Comparison of ENCODE assay signal across 10 cellular contexts in the genomic region with DNA sequence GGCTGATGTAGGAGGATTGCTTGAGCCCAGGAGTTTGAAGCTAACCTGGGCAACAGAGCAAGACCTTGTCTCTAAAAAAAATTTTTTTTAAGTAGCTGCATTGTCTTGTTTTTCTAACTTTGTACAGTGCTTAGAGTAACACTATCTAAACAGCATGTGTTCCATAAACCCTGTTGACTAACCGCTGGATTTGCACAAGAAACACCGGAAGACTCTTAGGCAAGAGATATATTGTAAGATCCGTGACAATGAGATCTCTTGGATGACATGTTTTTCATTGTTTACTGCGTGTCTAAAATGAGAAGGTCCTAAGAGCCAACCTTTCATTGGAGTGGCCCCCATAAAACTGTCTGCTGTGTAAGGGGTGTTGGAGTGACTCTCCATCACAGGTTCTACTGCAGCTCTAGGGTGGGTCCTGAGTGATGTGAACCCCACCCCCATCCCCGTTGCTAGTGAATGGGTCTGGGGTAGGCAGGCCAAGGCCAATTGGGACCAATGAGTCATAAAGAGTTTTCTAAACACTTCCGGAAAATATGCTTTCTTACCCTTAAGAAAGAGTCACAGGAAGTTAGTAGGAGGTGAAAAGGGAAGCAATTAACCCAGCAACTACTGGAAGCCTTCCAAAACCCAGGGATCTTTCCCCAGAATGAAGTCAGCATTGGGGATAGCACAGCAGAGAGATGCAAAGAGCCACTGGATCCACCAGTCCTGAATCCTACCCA.
DNase-seq lines count a peak whose midpoint lies in the region; ATAC-seq and TF ChIP-seq lines count a peak whose summit lies in the region.
"Had no signal": no experiment of that assay in that cellular context is flagged by ENCODE, and none has a peak within 500 bp of the region (broad histone marks: within the 10 kb centered on the region; RNA-seq: fewer than 3 reads in every experiment).

No MANE protein-coding gene starts in this region.

- H3K36me3 ChIP-seq in OCI-LY3 (replicated peaks; ENCODE audit: low read depth, low read length) (no peaks in the 10 kb centered on the region), rectal smooth muscle tissue (ENCODE audit: control insufficient read depth, insufficient read depth, low read length) (no peaks in the 10 kb centered on the region)

- peak overlapping the region; percentile 43; the same call in 1 of the 2 replicates for H3K9ac ChIP-seq in OCI-LY3 (ENCODE audit: low read length)
- H3K9ac ChIP-seq in rectal smooth muscle tissue (ENCODE audit: low read length) = no peak overlapping the region

- no peaks in the 10 kb centered on the region for H3K79me2 ChIP-seq in OCI-LY3 (ENCODE audit: low read length)

- H3K27ac ChIP-seq in OCI-LY3 (ENCODE audit: low read length) (peak overlapping the region; percentile 65; the same call in 1 of the 2 replicates), rectal smooth muscle tissue (ENCODE audit: low read depth, low read length) (no peak overlapping the region)
- H3K27ac ChIP-seq: 22Rv1 had no signal

- H2AFZ ChIP-seq in OCI-LY3 (ENCODE audit: low read depth, low read length) = no peak overlapping the region

- no peak for ATAC-seq in HG02970 (IDR thresholded peaks at IDR 0.05; ENCODE audit: low FRiP score, unreplicated experiment)

- H4K20me1 ChIP-seq in OCI-LY3 (ENCODE audit: insufficient read depth, low read length) = peaks cover 2% of the 10 kb centered on the region; the same call in 1 of the 2 replicates

- DNase-seq in DMS 273 (lab: John Stamatoyannopoulos, UW; ENCODE audit: unreplicated experiment) = peak; percentile 25
- no peak for DNase-seq in DMS 273 treated with DMSO at 0.1 percent for 48 hours (lab: John Stamatoyannopoulos, UW)
- peak; percentile 83 to 88 for DNase-seq in cardiac fibroblast (ENCODE audit: low read depth in 2 of 2)
- no peak for DNase-seq in activated effector memory CD4-positive, alpha-beta T cell treated with anti-CD3 and anti-CD28 coated beads, Interleukin-2, amount 50 U/mL, for 16 hours
- no peak for DNase-seq in NCI-H510A treated with DMSO at 0.1 percent for 48 hours (lab: John Stamatoyannopoulos, UW)
- DNase-seq: erythroblast had no signal

- peak overlapping the region; percentile 89 for H3K4me2 ChIP-seq in OCI-LY3 (ENCODE audit: low read length)

- peak overlapping the region; percentile 54; the same call in 1 of the 2 replicates for H3K4me3 ChIP-seq in OCI-LY3 (ENCODE audit: low read length)
- H3K4me3 ChIP-seq in cardiac fibroblast (replicated peaks in 1 of 2; ENCODE audit: low read depth in 2 of 2, low read length in 2 of 2) = no peak overlapping the region
- peak overlapping the region; percentile 8 for H3K4me3 ChIP-seq in rectal smooth muscle tissue (ENCODE audit: low read length)

- H3K27me3 ChIP-seq in OCI-LY3 (ENCODE audit: low read depth, low read length) (peaks cover 11% of the 10 kb centered on the region; the same call in 1 of the 2 replicates), rectal smooth muscle tissue (ENCODE audit: control insufficient read depth, insufficient read depth, low read length) (no peaks in the 10 kb centered on the region)

- H3K9me3 ChIP-seq in OCI-LY3 (ENCODE audit: insufficient read depth, low read length) = no peaks in the 10 kb centered on the region

- H3K4me1 ChIP-seq in OCI-LY3 (ENCODE audit: low read length) = peaks cover 70% of the 10 kb centered on the region
- H3K4me1 ChIP-seq in rectal smooth muscle tissue (ENCODE audit: control insufficient read depth, insufficient read depth, low read length) = peaks cover 3% of the 10 kb centered on the region

- TF ChIP-seq CTCF in OCI-LY3 (IDR thresholded peaks at IDR 0.05; ENCODE audit: low read depth, low read length) = no peak
- TF ChIP-seq CTCF in cardiac fibroblast (IDR thresholded peaks at IDR 0.05; ENCODE audit: low read depth, low read length) = no peak

Comparison
In these comparisons a context has a peak if more than half of its experiments do, and no peak if none do; other contexts are left out.
1. DNase-seq: peak in DMS 273 (single experiment) and cardiac fibroblast (2 of 2); none in DMS 273 treated with DMSO at 0.1 percent for 48 hours (single experiment), activated effector memory CD4-positive, alpha-beta T cell treated with anti-CD3 and anti-CD28 coated beads, Interleukin-2, amount 50 U/mL, for 16 hours (single experiment) and NCI-H510A treated with DMSO at 0.1 percent for 48 hours (single experiment).
2. H3K4me3 ChIP-seq: peak in OCI-LY3 (single experiment) and rectal smooth muscle tissue (single experiment); none in cardiac fibroblast (0 of 2).